11 cellular contexts compared by ENCODE assay signal in the genomic region with DNA sequence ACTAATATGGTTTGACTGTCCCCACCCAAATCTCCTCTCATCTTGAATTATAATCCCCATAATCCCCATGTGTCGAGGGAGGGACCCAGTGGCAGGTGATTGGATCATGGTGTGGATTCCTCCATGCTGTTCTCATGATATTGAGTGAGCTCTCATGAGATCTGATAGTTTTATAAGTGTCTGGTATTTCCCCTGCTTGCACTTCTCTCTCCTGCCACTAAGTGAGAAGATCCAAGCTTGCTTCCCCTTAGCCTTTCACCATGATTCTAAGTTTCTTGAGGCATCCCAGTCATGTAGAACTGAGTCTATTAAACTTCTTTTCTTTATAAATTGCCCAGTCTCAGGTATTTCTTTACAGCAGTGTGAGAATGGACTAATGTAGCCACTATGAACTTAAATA. TPM values are rescaled to one million over a fixed set of nuclear protein-coding genes. Genes with fewer than 3 reads are reported as not detected.
A peak's percentile ranks its signal among the peaks of the same experiment; 100 is the strongest.
DNase-seq lines count a peak whose midpoint lies in the region; ATAC-seq, FAIRE-seq and TF ChIP-seq lines count a peak whose summit lies in the region.
"Not testable (repeated sequence)": the region's sequence is repeated elsewhere in the genome, so short reads cannot be mapped to it uniquely, and the experiment has no call there.
"Had no signal": no experiment of that assay in that cellular context is flagged by ENCODE, and none has a peak within 500 bp of the region (broad histone marks: within the 10 kb centered on the region; RNA-seq: fewer than 3 reads in every experiment).

No MANE protein-coding gene starts in this region.

- H3K9me3 ChIP-seq in H9 (ENCODE audit: control insufficient read depth, low read depth, low read length); keratinocyte (ENCODE audit: control insufficient read depth, low read depth, low read length); mucosa of descending colon: not testable (repeated sequence)

- not testable (repeated sequence) for H4K5ac ChIP-seq in H9 (ENCODE audit: insufficient read length, low read depth, low read length)

- not testable (repeated sequence) for H3K79me2 ChIP-seq in H9 (ENCODE audit: insufficient read depth, low read length); keratinocyte (ENCODE audit: control insufficient read depth, insufficient read depth, low read length)

- not testable (repeated sequence) for H3K36me3 Mint-ChIP-seq in H9 (ENCODE audit: insufficient read depth in 1 of 3, low read depth in 3 of 3); WTC11

- FAIRE-seq in GM19239 (lab: Jason Lieb, UNC) (peak; percentile 88), keratinocyte (lab: Jason Lieb, UNC) (peak; percentile 41)

- H3K23ac ChIP-seq in H9 (ENCODE audit: insufficient read length, low read depth, low read length), result not testable (repeated sequence)

- not testable (repeated sequence) for H3K4me1 ChIP-seq in H9 (ENCODE audit: insufficient read depth, low read length); keratinocyte (ENCODE audit: control insufficient read depth, extremely low read depth, insufficient read depth, low read length); mucosa of descending colon (ENCODE audit: low read depth)

- not testable (repeated sequence) for H3K27me3 Mint-ChIP-seq in H9 (ENCODE audit: low read depth); WTC11 (ENCODE audit: low read depth)

- not testable (repeated sequence) for H3K27me3 ChIP-seq in H9 (ENCODE audit: insufficient read depth, low read length); keratinocyte (ENCODE audit: control insufficient read depth, extremely low read depth, insufficient read depth, low read length)

- POLR2A ChIA-PET in WTC11 (lab: Charles Lee), result not testable (repeated sequence)

- WGBS in H9 (ENCODE audit: extremely low coverage, insufficient read length, low lambda C conversion rate), result no CpG with 5 or more reads among the region's 1 CpG

- H3K4me2 ChIP-seq in H9 (ENCODE audit: insufficient read depth, insufficient read length, low read length); keratinocyte (ENCODE audit: control insufficient read depth, extremely low read depth, insufficient read depth, low read depth, low read length): not testable (repeated sequence)

- ATAC-seq in HG03175 (IDR thresholded peaks at IDR 0.05; ENCODE audit: unreplicated experiment) (peak; percentile 31), HG03565 (IDR thresholded peaks at IDR 0.05; ENCODE audit: unreplicated experiment) (peak; percentile 34), WTC11 (peak; percentile 34; the same call in 1 of the 2 replicates), mucosa of descending colon (peak; percentile 59)

- not testable (repeated sequence) for H3K4me3 Mint-ChIP-seq in H9, WTC11

- not testable (repeated sequence) for H4K20me1 ChIP-seq in H9 (ENCODE audit: control insufficient read depth, insufficient read depth, insufficient read length); keratinocyte (ENCODE audit: control insufficient read depth, extremely low read depth, insufficient read depth, low read length)

- dilution Hi-C loops in keratinocyte (cut with MboI; ENCODE audit: extremely low pct_ligation_motif_present, low sequenced_read_pairs), result not testable (repeated sequence)

- DNase-seq in GM19239 (ENCODE audit: insufficient read length, low spot score); H9; WTC11 (ENCODE audit: low spot score); keratinocyte (ENCODE audit: low read depth, low spot score): not testable (repeated sequence)
- peak in 1 of 3 donors; percentile 50 for DNase-seq in mucosa of descending colon

- H3K14ac ChIP-seq in H9 (ENCODE audit: insufficient read depth, low read length), result not testable (repeated sequence)

- not testable (repeated sequence) for H3K23me2 ChIP-seq in H9 (ENCODE audit: insufficient read length, low read depth, low read length, poor library complexity, severe bottlenecking)

- not testable (repeated sequence) for H3K9me3 Mint-ChIP-seq in H9, WTC11

- not testable (repeated sequence) for H3K9ac ChIP-seq in H9 (ENCODE audit: extremely low read depth, insufficient read length, low read length); keratinocyte (ENCODE audit: control insufficient read depth, extremely low read depth, insufficient read depth, low read length)

- H3K56ac ChIP-seq in H9 (ENCODE audit: insufficient read length, low read depth, low read length), result not testable (repeated sequence)

- not testable (repeated sequence) for H3K27ac Mint-ChIP-seq in H9, WTC11

- not testable (repeated sequence) for H2AFZ ChIP-seq in H9 (ENCODE audit: low read length); keratinocyte (ENCODE audit: control insufficient read depth, low read length)

- H3K4ac ChIP-seq in H9 (ENCODE audit: low read depth, low read length), result not testable (repeated sequence)

- not testable (repeated sequence) for H2BK15ac ChIP-seq in H9 (ENCODE audit: low read depth, low read length)

- H3T11ph ChIP-seq in H9 (ENCODE audit: low read length), result not testable (repeated sequence)

- CTCF ChIA-PET in WTC11 (lab: Charles Lee), result not testable (repeated sequence)

- not testable (repeated sequence) for H2AK5ac ChIP-seq in H9 (ENCODE audit: insufficient read length, low read length)

- intact Hi-C loops in mucosa of descending colon (cut with DNase I, micrococcal nuclease), result loop anchor here in 1 of 2 donors (5.0 kb wide), 1 partner anchor 101 kb away; no protein-coding TSS in a partner anchor

- not testable (repeated sequence) for H2BK12ac ChIP-seq in H9 (ENCODE audit: insufficient read length, low read depth, low read length)

- not testable (repeated sequence) for H2BK20ac ChIP-seq in H9 (ENCODE audit: low read depth, low read length, poor library complexity, severe bottlenecking)

- not testable (repeated sequence) for H3K4me3 ChIP-seq in keratinocyte (ENCODE audit: control insufficient read depth in 2 of 3, extremely low read depth in 1 of 3, insufficient read depth in 2 of 3, low read depth in 1 of 3, low read length in 3 of 3); mucosa of descending colon

- not testable (repeated sequence) for H4K8ac ChIP-seq in H9 (replicated peaks; ENCODE audit: insufficient read length, low read depth, low read length)

- not testable (repeated sequence) for H3K36me3 ChIP-seq in keratinocyte (ENCODE audit: control insufficient read depth in 2 of 2, extremely low read depth in 1 of 2, insufficient read depth in 2 of 2, low read length in 2 of 2); mucosa of descending colon (ENCODE audit: low read depth)

- not testable (repeated sequence) for H3K79me1 ChIP-seq in H9 (ENCODE audit: insufficient read depth, low read depth, low read length, poor library complexity, severe bottlenecking)

- H3K9me1 ChIP-seq in keratinocyte (ENCODE audit: control insufficient read depth, extremely low read depth, insufficient read depth, low read length), result not testable (repeated sequence)

- not testable (repeated sequence) for H3K27ac ChIP-seq in H9 (ENCODE audit: insufficient read length, low read depth, low read length); keratinocyte (ENCODE audit: control insufficient read depth, insufficient read depth, low read length)

- TF ChIP-seq CTCF in H9 (conservative IDR thresholded peaks at IDR 0.05), result peak; percentile 21; the same call in 2 of the 3 replicates
- not testable (repeated sequence) for TF ChIP-seq CTCF in WTC11 (IDR thresholded peaks at IDR 0.05); keratinocyte (optimal IDR thresholded peaks at IDR 0.05 in 1 of 3, IDR thresholded peaks at IDR 0.05 in 1 of 3, conservative IDR thresholded peaks at IDR 0.05 in 1 of 3; ENCODE audit: extremely low read depth in 1 of 3, insufficient read depth in 2 of 3, low read length in 3 of 3); mucosa of descending colon (IDR thresholded peaks at IDR 0.05)

- not testable (repeated sequence) for H2BK120ac ChIP-seq in H9 (ENCODE audit: low read depth, low read length, poor library complexity, severe bottlenecking)

- not testable (repeated sequence) for H3K18ac ChIP-seq in H9 (ENCODE audit: insufficient read length, low read depth, low read length)

- H3K4me1 Mint-ChIP-seq in H9, WTC11: not testable (repeated sequence)

- not testable (repeated sequence) for H4K91ac ChIP-seq in H9 (ENCODE audit: insufficient read length, low read depth, low read length)

- not testable (repeated sequence) for H2BK5ac ChIP-seq in H9 (ENCODE audit: insufficient read length, low read length)

RNA-seq across cellular contexts. Expression of gene UGT2B17, which starts 9.8 kb away (rescaled TPM):
- total RNA-seq in H9 (2021) (not detected in 2 replicates), WTC11 (2021) (0.14 to 0.18 TPM in 2 of 3 replicates, not detected in the other), mucosa of descending colon (1,000 to 10,000 TPM in 1 of 3 donors, 100 to 1,000 TPM in 2; 534 to 1,338 (median 703) TPM)
- polyA plus RNA-seq in keratinocyte, result 0.05 TPM in 2 of 3 replicates, not detected in the other
- not detected for polyA plus RNA-seq in keratinocyte (2011; ENCODE audit: low read depth)
- not detected in 2 replicates for polyA plus RNA-seq in keratinocyte (2011; cell fraction: cytosol; rRNA removed)
- 0.10 TPM in 1 of 2 replicates, not detected in the other for polyA plus RNA-seq in keratinocyte (2011; cell fraction: nucleus; rRNA removed)
- polyA plus RNA-seq in keratinocyte (2012; ENCODE audit: low replicate concordance), result not detected in 2 replicates
- polyA minus RNA-seq in keratinocyte, result not detected in 3 replicates
- polyA minus RNA-seq in keratinocyte (2011; cell fraction: cytosol; rRNA and poly(A)+ RNA removed), result not detected
- not detected in 2 replicates for polyA minus RNA-seq in keratinocyte (2011; cell fraction: nucleus; rRNA and poly(A)+ RNA removed)
- total RNA-seq: CD4-positive, alpha-beta memory T cell; H4; HepG2 had no signal
- polyA plus RNA-seq: AG04450; CD4-positive, alpha-beta memory T cell; HepG2 had no signal

Comparison
In these comparisons a context has a peak if more than half of its experiments do, and no peak if none do; other contexts are left out.
1. RNA of gene UGT2B17, which starts 9.8 kb away (total RNA-seq): 534 to 1,338 TPM in mucosa of descending colon; 0.14 to 0.18 TPM in WTC11 and not detected in H9; every median in the first group is over 100 times any median in the second.
2. Peak in every context shown above with its lines, with median percentiles within 50 percentile points of each other: ATAC-seq.